In the genomic region with DNA sequence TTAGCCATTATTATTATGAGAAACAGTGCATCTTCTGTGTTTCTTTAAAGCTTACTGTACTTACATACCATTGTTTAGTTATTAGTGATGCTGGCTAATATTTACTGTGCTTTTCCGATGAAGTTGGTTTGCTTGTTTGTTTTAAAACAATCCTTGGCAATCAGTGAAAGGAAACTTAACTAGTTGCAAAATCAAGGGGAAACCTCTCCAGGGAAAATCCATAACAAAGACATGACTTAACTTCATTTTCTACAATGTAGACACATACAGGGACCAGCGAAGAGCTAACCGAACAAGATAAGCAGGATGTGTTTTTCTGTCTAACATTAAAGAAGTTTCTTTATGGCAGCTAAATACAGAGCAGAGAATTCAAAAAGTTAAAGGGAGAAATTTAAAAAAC, we compare ENCODE assay signal across 24 cellular contexts.
"Had no signal": no experiment of that assay in that cellular context is flagged by ENCODE, and none has a peak within 500 bp of the region (broad histone marks: within the 10 kb centered on the region; RNA-seq: fewer than 3 reads in every experiment).

No MANE protein-coding gene starts in this region.

- H3K4me3 ChIP-seq: coronary artery, left lung, mucosa of descending colon, right atrium auricular region, skin epidermis, stomach, testis, upper lobe of right lung had no signal

- H3K27me3 ChIP-seq: left lung, neutrophil, right atrium auricular region, testis, upper lobe of right lung had no signal

- H3K36me3 Mint-ChIP-seq: brain, natural killer cell had no signal

- H3K27me3 Mint-ChIP-seq: activated CD8-positive, alpha-beta memory T cell treated with anti-CD3 and anti-CD28 coated beads, Interleukin-2, amount 10 ng/mL, durations not matched to agents 7 days and 5 days had no signal

- H3K9me3 Mint-ChIP-seq: natural killer cell; T-helper 1 cell treated with Interleukin-12 subunit alpha and Interleukin-12 subunit beta and Interleukin-4 antibody, amounts not matched to agents 30 μg/mL and 1 μg/mL, for 36 hours had no signal

- H3K4me3 Mint-ChIP-seq: activated CD8-positive, alpha-beta memory T cell treated with anti-CD3 and anti-CD28 coated beads, Interleukin-2, amount 10 ng/mL, durations not matched to agents 7 days and 5 days; brain; natural killer cell; T-helper 1 cell treated with Interleukin-12 subunit alpha and Interleukin-12 subunit beta and Interleukin-4 antibody, amounts not matched to agents 30 μg/mL and 1 μg/mL, for 36 hours had no signal

- DNase-seq: activated CD4-positive, alpha-beta T cell treated with anti-CD3 and anti-CD28 coated beads, Interleukin-2, amount 50 U/mL, for 1 hour; activated naive CD4-positive, alpha-beta T cell; amygdala; central memory CD4-positive, alpha-beta T cell; foreskin fibroblast; hippocampal formation; kidney; left lung; mucosa of descending colon; natural killer cell; SHP77 treated with DMSO at 0.1 percent for 48 hours; stimulated activated CD4-positive, alpha-beta T cell treated with anti-CD3 and anti-CD28 coated beads, Interleukin-4, amount 100 ng/mL, for 4 hours; stimulated activated CD8-positive, alpha-beta memory T cell treated with anti-CD3 and anti-CD28 coated beads, Interleukin-4, amount 100 ng/mL, for 48 hours; stomach; testis; upper lobe of right lung had no signal

- H3K9me3 ChIP-seq: left lung, mucosa of descending colon, neutrophil, right atrium auricular region, stomach, testis, upper lobe of right lung had no signal

- H3K27ac ChIP-seq: coronary artery, left lung, neutrophil, right atrium auricular region, stomach, testis, upper lobe of right lung had no signal

- H3K4me1 ChIP-seq: left lung, right atrium auricular region, stomach, testis, upper lobe of right lung had no signal

- H3K27ac Mint-ChIP-seq: brain, natural killer cell, progenitor cell of endocrine pancreas had no signal

- H3K4me1 Mint-ChIP-seq: brain had no signal

- ATAC-seq: left lung, mucosa of descending colon, natural killer cell, upper lobe of right lung had no signal

- H3K36me3 ChIP-seq: left lung, neutrophil, right atrium auricular region, stomach, upper lobe of right lung had no signal
